21 cellular contexts compared by ENCODE assay signal in the genomic region with DNA sequence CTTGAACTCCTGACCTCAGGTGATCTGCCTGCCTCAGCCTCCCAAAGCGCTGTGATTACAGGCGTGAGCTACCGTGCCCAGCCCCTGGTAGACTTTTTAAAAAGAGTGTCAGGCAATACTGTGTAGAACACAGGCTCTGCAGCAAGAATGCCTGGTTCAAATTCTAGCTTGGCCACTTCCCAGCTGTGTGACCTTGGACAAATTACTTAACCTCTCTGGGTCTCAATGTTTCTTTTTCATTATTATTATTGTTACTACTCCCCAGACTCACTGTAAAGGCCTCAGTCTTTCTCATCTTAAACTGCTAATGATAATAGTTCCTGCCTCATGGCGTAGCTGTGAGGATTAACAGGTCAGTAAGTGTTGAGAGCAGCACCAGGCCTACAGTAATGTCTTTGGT.
DNase-seq lines count a peak whose midpoint lies in the region; ATAC-seq, FAIRE-seq and TF ChIP-seq lines count a peak whose summit lies in the region.
"Had no signal": no experiment of that assay in that cellular context is flagged by ENCODE, and none has a peak within 500 bp of the region (broad histone marks: within the 10 kb centered on the region; RNA-seq: fewer than 3 reads in every experiment).

No MANE protein-coding gene starts in this region.

- no peaks in the 10 kb centered on the region for H3K27me3 Mint-ChIP-seq in activated CD8-positive, alpha-beta T cell treated with anti-CD3 and anti-CD28 coated beads for 36 hours
- H3K27me3 Mint-ChIP-seq: B cell; CD4-positive, alpha-beta T cell had no signal

- no peak for ATAC-seq in K562
- no peak for ATAC-seq in activated CD8-positive, alpha-beta T cell treated with anti-CD3 and anti-CD28 coated beads for 36 hours
- ATAC-seq: CD8-positive, alpha-beta T cell had no signal

- H3K4me2 ChIP-seq in K562 (ENCODE audit: insufficient read depth, low read length): no peak overlapping the region
- H3K4me2 ChIP-seq: BLaER1 treated with 17β-estradiol and CSF1 and Interleukin-3, amounts not matched to agents 10 nM and 100 nM had no signal

- no peak overlapping the region for H2AFZ ChIP-seq in K562 (ENCODE audit: low read depth, low read length)

- H3K9me1 ChIP-seq in K562 (ENCODE audit: control insufficient read depth, insufficient read depth, low read length): no peaks in the 10 kb centered on the region

- H3K27ac ChIP-seq in HEK293 (ENCODE audit: extremely low read depth, low read depth, low read length) (no peak overlapping the region), K562 (ENCODE audit: extremely low read depth, low read depth, low read length) (no peak overlapping the region)
- H3K27ac ChIP-seq: BLaER1 treated with 17β-estradiol and CSF1 and Interleukin-3, amounts not matched to agents 10 nM and 100 nM; C4-2B had no signal

- no peak for TF ChIP-seq RAD21 in K562 (CRISPR knock-in tag; conservative IDR thresholded peaks at IDR 0.05 in 1 of 2, IDR thresholded peaks at IDR 0.05 in 1 of 2)

- no peak overlapping the region for H3K27ac Mint-ChIP-seq in activated CD8-positive, alpha-beta T cell treated with anti-CD3 and anti-CD28 coated beads for 36 hours
- H3K27ac Mint-ChIP-seq: B cell; CD4-positive, alpha-beta T cell; CD8-positive, alpha-beta T cell had no signal

- no peaks in the 10 kb centered on the region; the same call in 1 of the 2 replicates for H4K20me1 ChIP-seq in K562 (replicated peaks; ENCODE audit: control insufficient read depth, insufficient read depth, low read length)
- H4K20me1 ChIP-seq: BLaER1 treated with 17β-estradiol and CSF1 and Interleukin-3, amounts not matched to agents 10 nM and 100 nM had no signal

- H3K4me1 ChIP-seq in HEK293 (ENCODE audit: control insufficient read depth, insufficient read depth, low read length): no peaks in the 10 kb centered on the region
- peaks cover 0 to 8% of the 10 kb centered on the region in 2 experiments; a peak in 2 of 5 replicates for H3K4me1 ChIP-seq in K562 (replicated peaks in 1 of 2; ENCODE audit: control insufficient read depth in 2 of 2, insufficient read depth in 2 of 2, low read length in 2 of 2)

- no peaks in the 10 kb centered on the region for H3K36me3 Mint-ChIP-seq in activated CD8-positive, alpha-beta T cell treated with anti-CD3 and anti-CD28 coated beads for 36 hours (ENCODE audit: low read depth)
- H3K36me3 Mint-ChIP-seq: CD8-positive, alpha-beta T cell had no signal

- intact Hi-C loops in K562 (cut with micrococcal nuclease): no loop called here
- intact Hi-C loops in posterior vena cava (cut with DNase I): no loop called here
- intact Hi-C loops in activated CD8-positive, alpha-beta T cell treated with anti-CD3 and anti-CD28 coated beads for 36 hours (cut with micrococcal nuclease): no loop called here

- H3K9me3 Mint-ChIP-seq in activated CD8-positive, alpha-beta T cell treated with anti-CD3 and anti-CD28 coated beads for 36 hours: no peaks in the 10 kb centered on the region
- H3K9me3 Mint-ChIP-seq: CD4-positive, alpha-beta T cell; CD8-positive, alpha-beta T cell had no signal

- H3K79me2 ChIP-seq in K562 (ENCODE audit: control insufficient read depth, insufficient read depth, low read length): no peaks in the 10 kb centered on the region

- CTCF ChIA-PET in HEK293 (lab: Yijun Ruan, JAX) (interaction anchor here (1.3 kb wide), 1 partner anchor 64 kb away, joined by 3 read pairs; no protein-coding TSS in a partner anchor), K562 (lab: Yijun Ruan, JAX; ENCODE audit: low intra/inter-chr PET ratio) (no interaction called here)
- CTCF ChIA-PET in activated CD8-positive, alpha-beta T cell treated with anti-CD3 and anti-CD28 coated beads for 36 hours (lab: Charles Lee): interaction anchor here (2.6 kb wide), 1 partner anchor 60 kb away, joined by 7 read pairs; no protein-coding TSS in a partner anchor

- no peak overlapping the region for H3K9ac ChIP-seq in K562 (ENCODE audit: insufficient read depth in 1 of 2, low read depth in 2 of 2, low read length in 2 of 2)
- H3K9ac ChIP-seq: BLaER1 treated with 17β-estradiol and CSF1 and Interleukin-3, amounts not matched to agents 10 nM and 100 nM had no signal

- no peak overlapping the region for H3K4me3 Mint-ChIP-seq in activated CD8-positive, alpha-beta T cell treated with anti-CD3 and anti-CD28 coated beads for 36 hours
- H3K4me3 Mint-ChIP-seq: B cell; CD4-positive, alpha-beta T cell; CD8-positive, alpha-beta T cell had no signal

- POLR2A ChIA-PET in HEK293 (lab: Yijun Ruan, JAX): no interaction called here
- POLR2A ChIA-PET in K562 (lab: Yijun Ruan, JAX): interaction anchor here (1.0 to 1.5 kb wide), 2 partner anchors 12 to 64 kb away, joined by 6 read pairs; no protein-coding TSS in a partner anchor
- POLR2A ChIA-PET in activated CD8-positive, alpha-beta T cell treated with anti-CD3 and anti-CD28 coated beads for 36 hours (lab: Charles Lee): no interaction called here

- H3K36me3 ChIP-seq in HEK293 (ENCODE audit: control insufficient read depth in 2 of 2, insufficient read depth in 1 of 2, low read length in 2 of 2) (no peaks in the 10 kb centered on the region), K562 (ENCODE audit: control insufficient read depth, insufficient read depth, low read length) (no peaks in the 10 kb centered on the region)
- H3K36me3 ChIP-seq: BLaER1 treated with 17β-estradiol and CSF1 and Interleukin-3, amounts not matched to agents 10 nM and 100 nM had no signal

- TF ChIP-seq CTCF in HEK293 (tag by site-specific recombination; IDR thresholded peaks at IDR 0.05) (no peak), K562 (IDR thresholded peaks at IDR 0.05 in 2 of 3, conservative IDR thresholded peaks at IDR 0.05 in 1 of 3; ENCODE audit: insufficient read depth in 2 of 3, low read depth in 1 of 3, low read length in 3 of 3) (no peak)
- no peak for TF ChIP-seq CTCF in activated CD8-positive, alpha-beta T cell treated with anti-CD3 and anti-CD28 coated beads for 36 hours (IDR thresholded peaks at IDR 0.05)

- no peak for TF ChIP-seq POLR2A in K562 (conservative IDR thresholded peaks at IDR 0.05)

- WGBS in K562 (ENCODE audit: insufficient coverage, low coverage, missing lambda C conversion rate): 40% methylated on average over 4 of the region's 4 CpGs

- H3K9me3 ChIP-seq in HEK293 (ENCODE audit: control insufficient read depth, insufficient read depth, low read depth, low read length) (no peaks in the 10 kb centered on the region), K562 (replicated peaks; ENCODE audit: control insufficient read depth, insufficient read depth, low read depth, low read length) (no peaks in the 10 kb centered on the region)
- H3K9me3 ChIP-seq: BLaER1 treated with 17β-estradiol and CSF1 and Interleukin-3, amounts not matched to agents 10 nM and 100 nM; Caco-2 had no signal

- TF ChIP-seq EP300 in K562 (IDR thresholded peaks at IDR 0.05; ENCODE audit: low read length): no peak

- peaks cover 8 to 41% of the 10 kb centered on the region in 2 experiments; a peak in 3 of 5 replicates for H3K27me3 ChIP-seq in K562 (ENCODE audit: control insufficient read depth in 2 of 2, insufficient read depth in 2 of 2, low read length in 2 of 2)
- H3K27me3 ChIP-seq: BLaER1 treated with 17β-estradiol and CSF1 and Interleukin-3, amounts not matched to agents 10 nM and 100 nM had no signal

- in situ Hi-C loops in K562 (cut with MboI): no loop called here

- DNase-seq in K562 (ENCODE audit: extremely low read depth in 1 of 4, low spot score in 3 of 4) (no peak), posterior vena cava (ENCODE audit: low spot score) (peak; percentile 5), NAMALWA (ENCODE audit: low spot score) (no peak), HPDE6-E6E7 (ENCODE audit: extremely low spot score) (no peak)
- no peak for DNase-seq in effector CD8-positive, alpha-beta T cell (lab: John Stamatoyannopoulos, UW)
- no peak for DNase-seq in activated CD8-positive, alpha-beta T cell treated with anti-CD3 and anti-CD28 coated beads for 36 hours
- DNase-seq: 8988T; AML-193; Caco-2; Calu3; CD4-positive, alpha-beta T cell; CD8-positive, alpha-beta T cell; DMS79 treated with DMSO at 0.1 percent for 48 hours; GF-D8 had no signal

- H3K4me3 ChIP-seq in HEK293 (ENCODE audit: low read depth, low read length): no peak overlapping the region
- H3K4me3 ChIP-seq in K562: no peak overlapping the region
- H3K4me3 ChIP-seq: BLaER1 treated with 17β-estradiol and CSF1 and Interleukin-3, amounts not matched to agents 10 nM and 100 nM had no signal

- no peaks in the 10 kb centered on the region for H3K4me1 Mint-ChIP-seq in activated CD8-positive, alpha-beta T cell treated with anti-CD3 and anti-CD28 coated beads for 36 hours (ENCODE audit: low read depth)
- H3K4me1 Mint-ChIP-seq: B cell had no signal

- BruUV-seq in K562 (replicated peaks; lab: Mats Ljungman, UMichigan): no TSS peak

- no peak for FAIRE-seq in K562 (lab: Jason Lieb, UNC)
- FAIRE-seq: D721Med, GM12891, GM19239 had no signal

TF ChIP-seq in HEK293, 187 proteins besides CTCF, POLR2A, EP300 and RAD21:
- TF ChIP-seq RBAK (tag by site-specific recombination; IDR thresholded peaks at IDR 0.05) (no peak), ZNF768 (tag by site-specific recombination; IDR thresholded peaks at IDR 0.05) (0 out of 2 replicates have a peak, but pooled peaks have one; percentile 37)

TF ChIP-seq in K562, 482 proteins besides CTCF, POLR2A, EP300 and RAD21 (continues in another document):
- TF ChIP-seq COPS2 (conservative IDR thresholded peaks at IDR 0.05): no peak
- no peak for TF ChIP-seq ZNF696 (CRISPR knock-in tag; conservative IDR thresholded peaks at IDR 0.05)
- TF ChIP-seq RBM25 (IDR thresholded peaks at IDR 0.05; ENCODE audit: low read depth, low read length, severe bottlenecking): peak; percentile 75
- TF ChIP-seq ZNF165 (CRISPR knock-in tag; IDR thresholded peaks at IDR 0.05; ENCODE audit: borderline replicate concordance): no peak
- TF ChIP-seq BCOR (IDR thresholded peaks at IDR 0.05): peak; percentile 71
- TF ChIP-seq NCOA6 (IDR thresholded peaks at IDR 0.05): no peak
